ENCODE assay signal across 8 cellular contexts in genomic region chr5:141475625-141476131, GRCh38. TPM values are rescaled to one million over a fixed set of nuclear protein-coding genes. Genes with fewer than 3 reads are reported as not detected.
DNase-seq lines count a peak whose midpoint lies in the region; ATAC-seq and TF ChIP-seq lines count a peak whose summit lies in the region.

TSS of gene PCDHGC3 (plus strand) at chr5:141475966. CDS start at chr5:141476117, 151 bp downstream.

- peaks cover 41% of the 10 kb centered on the region for H3K4me1 ChIP-seq in BLaER1

- H3K27ac Mint-ChIP-seq in activated CD4-positive, alpha-beta memory T cell treated with anti-CD3 and anti-CD28 coated beads, Interleukin-2, amount 10 ng/mL, durations not matched to agents 7 days and 5 days: peak within 1 kb of the TSS; percentile 18
- peak within 1 kb of the TSS; percentile 99 for H3K27ac Mint-ChIP-seq in mesothelial cell of epicardium
- H3K27ac Mint-ChIP-seq in stimulated activated naive B cell treated with anti-CD40 and anti-IgM and Interleukin-4, amounts not matched to agents 10 μg/mL and 1 μg/mL and 100 μg/mL, for 72 hours: peak within 1 kb of the TSS; percentile 88

- peak within 1 kb of the TSS; percentile 81 for H3K9ac ChIP-seq in BLaER1

- H3K4me2 ChIP-seq in BLaER1: peak within 1 kb of the TSS; percentile 84

- H3K4me3 ChIP-seq in BLaER1 (peak within 1 kb of the TSS; percentile 79), epithelial cell of proximal tubule (ENCODE audit: low read depth, low read length) (peak within 1 kb of the TSS; percentile 71)

- POLR2A ChIA-PET in activated CD4-positive, alpha-beta memory T cell treated with anti-CD3 and anti-CD28 coated beads, Interleukin-2, amount 10 ng/mL, durations not matched to agents 7 days and 5 days (lab: Charles Lee): interaction anchor here (1.4 kb wide), 1 partner anchor 18 kb away, joined by 3 read pairs; no protein-coding TSS in a partner anchor

- peaks cover 28% of the 10 kb centered on the region for H3K27me3 ChIP-seq in BLaER1

- peak within 1 kb of the TSS; percentile 61 for H3K27ac ChIP-seq in BLaER1

- peaks cover 64% of the 10 kb centered on the region for H3K27me3 Mint-ChIP-seq in activated CD4-positive, alpha-beta memory T cell treated with anti-CD3 and anti-CD28 coated beads, Interleukin-2, amount 10 ng/mL, durations not matched to agents 7 days and 5 days
- H3K27me3 Mint-ChIP-seq in mesothelial cell of epicardium (ENCODE audit: low read depth): no peaks in the 10 kb centered on the region
- peaks cover 50 to 69% of the 10 kb centered on the region in 2 donors for H3K27me3 Mint-ChIP-seq in stimulated activated naive B cell treated with anti-CD40 and anti-IgM and Interleukin-4, amounts not matched to agents 10 μg/mL and 1 μg/mL and 100 μg/mL, for 72 hours

- peak; percentile 80 for DNase-seq in NCI-H345 (lab: John Stamatoyannopoulos, UW)
- DNase-seq in activated CD4-positive, alpha-beta memory T cell treated with anti-CD3 and anti-CD28 coated beads, Interleukin-2, amount 10 ng/mL, durations not matched to agents 7 days and 5 days: no peak
- peak; percentile 80 for DNase-seq in epithelial cell of proximal tubule (ENCODE audit: low read depth)
- peak; percentile 72 to 87 for DNase-seq in mesothelial cell of epicardium (ENCODE audit: low spot score in 2 of 2, unreplicated experiment in 2 of 2)
- DNase-seq in stimulated activated naive B cell treated with anti-CD40 and anti-IgM and Interleukin-4, amounts not matched to agents 10 μg/mL and 1 μg/mL and 100 μg/mL, for 72 hours: peak; percentile 40

- peaks cover 4% of the 10 kb centered on the region for H3K36me3 Mint-ChIP-seq in activated CD4-positive, alpha-beta memory T cell treated with anti-CD3 and anti-CD28 coated beads, Interleukin-2, amount 10 ng/mL, durations not matched to agents 7 days and 5 days (ENCODE audit: low read depth)
- peaks cover 26% of the 10 kb centered on the region for H3K36me3 Mint-ChIP-seq in mesothelial cell of epicardium
- peaks cover 0 to 5% of the 10 kb centered on the region in 2 donors for H3K36me3 Mint-ChIP-seq in stimulated activated naive B cell treated with anti-CD40 and anti-IgM and Interleukin-4, amounts not matched to agents 10 μg/mL and 1 μg/mL and 100 μg/mL, for 72 hours

- H3K4me1 Mint-ChIP-seq in activated CD4-positive, alpha-beta memory T cell treated with anti-CD3 and anti-CD28 coated beads, Interleukin-2, amount 10 ng/mL, durations not matched to agents 7 days and 5 days: peaks cover 23% of the 10 kb centered on the region
- peaks cover 45% of the 10 kb centered on the region for H3K4me1 Mint-ChIP-seq in mesothelial cell of epicardium
- H3K4me1 Mint-ChIP-seq in stimulated activated naive B cell treated with anti-CD40 and anti-IgM and Interleukin-4, amounts not matched to agents 10 μg/mL and 1 μg/mL and 100 μg/mL, for 72 hours: peaks cover 18 to 29% of the 10 kb centered on the region in 2 donors

- CTCF ChIA-PET in activated CD4-positive, alpha-beta memory T cell treated with anti-CD3 and anti-CD28 coated beads, Interleukin-2, amount 10 ng/mL, durations not matched to agents 7 days and 5 days (lab: Charles Lee): interaction anchor here (0.6 to 0.8 kb wide), 2 partner anchors 9 to 99 kb away, joined by 3 to 4 read pairs; no protein-coding TSS in a partner anchor

- no peaks in the 10 kb centered on the region for H3K36me3 ChIP-seq in BLaER1

- H3K9me3 Mint-ChIP-seq in activated CD4-positive, alpha-beta memory T cell treated with anti-CD3 and anti-CD28 coated beads, Interleukin-2, amount 10 ng/mL, durations not matched to agents 7 days and 5 days: no peaks in the 10 kb centered on the region
- no peaks in the 10 kb centered on the region for H3K9me3 Mint-ChIP-seq in mesothelial cell of epicardium
- no peaks in the 10 kb centered on the region for H3K9me3 Mint-ChIP-seq in stimulated activated naive B cell treated with anti-CD40 and anti-IgM and Interleukin-4, amounts not matched to agents 10 μg/mL and 1 μg/mL and 100 μg/mL, for 72 hours

- TF ChIP-seq CTCF in epithelial cell of proximal tubule (conservative IDR thresholded peaks at IDR 0.05; ENCODE audit: low read depth, low read length) (peak; percentile 44), mesothelial cell of epicardium (IDR thresholded peaks at IDR 0.05; ENCODE audit: unreplicated experiment) (no peak)

- ATAC-seq in GM19023 (IDR thresholded peaks at IDR 0.05; ENCODE audit: unreplicated experiment) (peak; percentile 97), HG03139 (IDR thresholded peaks at IDR 0.05; ENCODE audit: unreplicated experiment) (peak; percentile 96)
- peak; percentile 91 to 95 for ATAC-seq in stimulated activated naive B cell treated with anti-CD40 and anti-IgM and Interleukin-4, amounts not matched to agents 10 μg/mL and 1 μg/mL and 100 μg/mL, for 72 hours (replicated peaks)

- H4K20me1 ChIP-seq in BLaER1: peaks cover 19% of the 10 kb centered on the region

- H3K4me3 Mint-ChIP-seq in activated CD4-positive, alpha-beta memory T cell treated with anti-CD3 and anti-CD28 coated beads, Interleukin-2, amount 10 ng/mL, durations not matched to agents 7 days and 5 days: peak within 1 kb of the TSS; percentile 66
- peak within 1 kb of the TSS; percentile 94 for H3K4me3 Mint-ChIP-seq in mesothelial cell of epicardium
- H3K4me3 Mint-ChIP-seq in stimulated activated naive B cell treated with anti-CD40 and anti-IgM and Interleukin-4, amounts not matched to agents 10 μg/mL and 1 μg/mL and 100 μg/mL, for 72 hours: peak within 1 kb of the TSS; percentile 82 to 94

- no peaks in the 10 kb centered on the region for H3K9me3 ChIP-seq in BLaER1

RNA-seq across cellular contexts. Expression of gene PCDHGC3, which starts in this region (rescaled TPM):
- not detected for total RNA-seq in activated CD4-positive, alpha-beta memory T cell treated with anti-CD3 and anti-CD28 coated beads, Interleukin-2, amount 10 ng/mL, durations not matched to agents 7 days and 5 days
- total RNA-seq in epithelial cell of proximal tubule: 9.8 and 23.2 TPM in 2 replicates
- total RNA-seq in mesothelial cell of epicardium: 80.2 to 82.9 TPM (median 80.6 TPM) in 3 replicates

Comparison
In these comparisons a context has a peak if more than half of its experiments do, and no peak if none do; other contexts are left out.
1. H3K27ac Mint-ChIP-seq: peak in every context shown above with its lines; median percentile 99 in mesothelial cell of epicardium; 88 in stimulated activated naive B cell treated with anti-CD40 and anti-IgM and Interleukin-4, amounts not matched to agents 10 μg/mL and 1 μg/mL and 100 μg/mL, for 72 hours; 18 in activated CD4-positive, alpha-beta memory T cell treated with anti-CD3 and anti-CD28 coated beads, Interleukin-2, amount 10 ng/mL, durations not matched to agents 7 days and 5 days.